8 cellular contexts compared by ENCODE assay signal in the genomic region with DNA sequence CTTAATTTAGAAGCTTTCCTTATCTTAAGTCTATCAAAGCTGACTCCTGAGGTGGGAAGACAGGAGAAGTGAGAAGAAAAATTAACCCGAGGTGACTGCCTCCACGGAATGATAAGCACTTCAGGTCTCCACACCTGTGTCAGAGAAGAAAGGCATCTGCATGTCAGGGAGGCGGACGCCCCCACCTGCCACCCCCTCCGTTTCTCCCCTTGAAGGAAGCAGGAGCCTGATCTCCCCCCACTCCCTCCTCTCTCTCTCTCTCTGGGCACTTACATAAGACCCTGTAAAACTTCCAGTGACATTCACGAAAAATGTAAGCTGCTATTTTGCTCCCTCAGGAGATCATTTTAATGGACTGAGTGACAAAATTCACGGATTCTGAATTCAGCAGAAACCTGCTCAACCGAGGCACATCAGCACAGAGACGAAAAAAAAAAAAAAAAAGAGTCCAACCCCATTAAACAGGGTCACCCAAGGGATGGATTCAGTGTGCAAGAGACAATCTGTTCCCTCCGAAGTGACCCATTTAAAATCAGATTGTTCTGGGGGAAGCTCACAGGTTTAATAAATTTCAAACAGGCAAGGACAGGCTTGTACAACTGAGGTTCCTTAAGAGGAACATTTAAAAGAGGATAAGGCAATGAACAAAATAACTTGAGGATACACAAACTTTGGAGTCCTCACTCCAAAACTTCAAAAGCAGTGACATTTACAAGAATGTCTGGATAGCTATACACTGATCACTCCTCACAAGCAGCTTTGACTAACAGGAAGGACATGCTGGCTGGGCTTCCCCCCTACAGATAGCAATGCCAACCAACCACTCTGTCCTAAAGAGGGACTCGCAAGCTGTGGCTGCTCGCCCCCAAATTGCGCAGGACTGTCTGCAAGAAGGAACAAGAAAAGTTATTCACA. TPM values are rescaled to one million over a fixed set of nuclear protein-coding genes. Genes with fewer than 3 reads are reported as not detected.
DNase-seq lines count a peak whose midpoint lies in the region; ATAC-seq and TF ChIP-seq lines count a peak whose summit lies in the region.

No MANE protein-coding gene starts in this region.

- peak overlapping the region; percentile 91 to 99 (median 95) for H3K4me3 Mint-ChIP-seq in brain

- no peak overlapping the region for H3K27ac ChIP-seq in cardiac muscle cell
- H3K27ac ChIP-seq in right lobe of liver: peak overlapping the region in 2 of 3 donors; percentile 24 to 67
- peak overlapping the region; percentile 80 to 84 for H3K27ac ChIP-seq in tibial artery

- peaks cover 8% of the 10 kb centered on the region for H3K27me3 Mint-ChIP-seq in brain

- ATAC-seq in Right ventricle myocardium superior (ENCODE audit: poor library complexity) (no peak), right lobe of liver (peak in 1 of 4 donors; percentile 3)

- no peaks in the 10 kb centered on the region for H3K9me3 ChIP-seq in cardiac muscle cell (ENCODE audit: low read depth)
- H3K9me3 ChIP-seq in right lobe of liver: no peaks in the 10 kb centered on the region
- H3K9me3 ChIP-seq in tibial artery: no peaks in the 10 kb centered on the region

- intact Hi-C loops in Right ventricle myocardium superior (cut with DNase I): loop anchor here (10.0 kb wide), 2 partner anchors 144 to 264 kb away; no protein-coding TSS in a partner anchor
- intact Hi-C loops in right lobe of liver (cut with DNase I): no loop called here
- intact Hi-C loops in tibial artery (cut with DNase I; ENCODE audit: low total_unique reads): loop anchor here (5.0 kb wide), 1 partner anchor 67 kb away; no protein-coding TSS in a partner anchor

- H3K27me3 ChIP-seq in cardiac muscle cell (no peaks in the 10 kb centered on the region), right lobe of liver (no peaks in the 10 kb centered on the region), tibial artery (no peaks in the 10 kb centered on the region)

- H3K4me3 ChIP-seq in cardiac muscle cell: peak overlapping the region; percentile 94
- peak overlapping the region; percentile 68 to 78 (median 78) for H3K4me3 ChIP-seq in right lobe of liver
- peak overlapping the region; percentile 88 to 96 for H3K4me3 ChIP-seq in tibial artery

- TF ChIP-seq POLR2A in right lobe of liver (IDR thresholded peaks at IDR 0.05): no peak

- 35% methylated on average over 10 of the region's 13 CpGs for WGBS in right lobe of liver (ENCODE audit: insufficient coverage, low coverage, low lambda C conversion rate, missing lambda C conversion rate)

- no peaks in the 10 kb centered on the region for H3K9me3 Mint-ChIP-seq in brain

- H3K4me1 Mint-ChIP-seq in brain: peaks cover 65% of the 10 kb centered on the region

- DNase-seq in cardiac muscle cell (ENCODE audit: low read depth in 1 of 2, low spot score in 1 of 2) (peak in 1 of 2 donors; percentile 20), Right ventricle myocardium superior (no peak), right lobe of liver (no peak), tibial artery (no peak), COLO668 (lab: John Stamatoyannopoulos, UW; ENCODE audit: unreplicated experiment) (no peak), mucosa of gallbladder (ENCODE audit: low spot score) (no peak), activated gamma-delta T cell treated with Interleukin-2 at 50 U/mL for 16 hours (no peak)

- H3K4me1 ChIP-seq in cardiac muscle cell (ENCODE audit: low read depth) (peaks cover 16% of the 10 kb centered on the region), right lobe of liver (peaks cover 0 to 20% (median 6%) of the 10 kb centered on the region in 4 donors), tibial artery (peaks cover 0 to 22% (median 19%) of the 10 kb centered on the region in 4 donors)

- H3K36me3 ChIP-seq in cardiac muscle cell (no peaks in the 10 kb centered on the region), right lobe of liver (no peaks in the 10 kb centered on the region), tibial artery (no peaks in the 10 kb centered on the region)

- TF ChIP-seq CTCF in cardiac muscle cell (IDR thresholded peaks at IDR 0.05; ENCODE audit: low read depth, low read length) (no peak), brain (conservative IDR thresholded peaks at IDR 0.05) (no peak), right lobe of liver (IDR thresholded peaks at IDR 0.05) (no peak), tibial artery (IDR thresholded peaks at IDR 0.05) (no peak)

- peak overlapping the region; percentile 48 to 87 (median 80) for H3K27ac Mint-ChIP-seq in brain

- no peaks in the 10 kb centered on the region for H3K36me3 Mint-ChIP-seq in brain

RNA-seq across cellular contexts. Expression of gene LARGE1, which starts 1.3 kb away (rescaled TPM):
- total RNA-seq in cardiac muscle cell: 23.0 and 34.3 TPM in 2 replicates
- polyA plus RNA-seq in cardiac muscle cell: 18.4 and 23.2 TPM in 2 replicates
- total RNA-seq in Right ventricle myocardium superior: 140 TPM
- 10.1 TPM for polyA plus RNA-seq in brain (ENCODE audit: insufficient read depth, low read depth, low replicate concordance)
- 10 to 100 TPM; 12.2 to 28.3 (median 15.2) TPM for total RNA-seq in right lobe of liver
- 65.6 TPM for total RNA-seq in mucosa of gallbladder

Comparison
In these comparisons a context has a peak if more than half of its experiments do, and no peak if none do; other contexts are left out.
1. intact Hi-C loops: an anchor here in Right ventricle myocardium superior (10.0 kb wide) and tibial artery (5.0 kb wide); none called in right lobe of liver.